11 cellular contexts compared by ENCODE assay signal in the genomic region with DNA sequence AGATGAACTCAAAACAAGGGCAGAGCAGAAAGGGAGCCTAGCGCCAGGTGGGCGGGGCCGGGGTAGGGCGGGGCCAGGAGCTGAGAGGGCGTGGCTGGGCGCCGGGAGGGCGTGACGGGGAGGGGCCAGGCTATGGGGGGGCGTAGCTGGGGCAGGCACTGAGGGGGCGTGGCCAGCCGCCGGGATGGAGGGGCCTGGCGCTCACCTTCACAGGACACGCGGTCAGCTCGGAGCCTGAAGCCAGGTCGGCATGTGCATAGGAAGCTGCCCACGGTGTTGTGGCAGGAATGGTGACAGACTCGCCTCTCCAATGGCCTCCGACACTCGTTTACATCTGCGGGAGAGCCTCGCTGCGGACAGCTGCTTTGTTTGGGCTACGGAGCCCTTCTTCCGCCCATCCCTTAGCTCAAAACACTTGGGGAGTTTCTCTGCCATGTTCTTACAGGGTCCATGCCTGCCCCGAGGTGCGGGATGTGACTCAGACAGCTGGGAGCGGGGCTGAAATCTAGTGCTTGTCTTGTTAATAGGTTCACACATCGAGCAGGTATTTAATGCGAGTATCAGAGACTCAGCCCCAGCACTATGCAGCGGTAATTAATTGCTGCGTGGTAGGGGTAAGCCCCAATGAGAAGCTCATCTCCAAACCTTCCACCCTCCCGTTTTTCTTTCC. TPM values are rescaled to one million over a fixed set of nuclear protein-coding genes. Genes with fewer than 3 reads are reported as not detected.
A peak's percentile ranks its signal among the peaks of the same experiment; 100 is the strongest.
DNase-seq lines count a peak whose midpoint lies in the region; ATAC-seq and TF ChIP-seq lines count a peak whose summit lies in the region.
"Had no signal": no experiment of that assay in that cellular context is flagged by ENCODE, and none has a peak within 500 bp of the region (broad histone marks: within the 10 kb centered on the region; RNA-seq: fewer than 3 reads in every experiment).

No MANE protein-coding gene starts in this region.

- TF ChIP-seq CTCF in stomach (IDR thresholded peaks at IDR 0.05) (no peak), gastrocnemius medialis (IDR thresholded peaks at IDR 0.05 in 4 of 5, conservative IDR thresholded peaks at IDR 0.05 in 1 of 5) (no peak)

- H3K9me3 ChIP-seq in iPS-20b (ENCODE audit: insufficient read depth, low read depth, low read length) (no peaks in the 10 kb centered on the region), stomach (no peaks in the 10 kb centered on the region), gastrocnemius medialis (no peaks in the 10 kb centered on the region)
- H3K9me3 ChIP-seq: SJCRH30, tibial nerve had no signal

- ATAC-seq in gastrocnemius medialis: no peak

- no peak overlapping the region for H3K27ac Mint-ChIP-seq in activated T-cell treated with anti-CD3 and anti-CD28 coated beads, Interleukin-2, amount 50 U/mL, for 24 hours
- H3K27ac Mint-ChIP-seq: CD4-positive, CD25-positive, alpha-beta regulatory T cell had no signal

- TF ChIP-seq EP300 in stomach (IDR thresholded peaks at IDR 0.05): no peak

- 31 to 49% (median 35%) methylated on average over 32 to 35 of the region's 35 CpGs for whole genome bisulfite sequencing in stomach, 5 donors

- no peaks in the 10 kb centered on the region for H3K9me3 Mint-ChIP-seq in activated T-cell treated with anti-CD3 and anti-CD28 coated beads, Interleukin-2, amount 50 U/mL, for 24 hours

- H3K36me3 Mint-ChIP-seq in activated T-cell treated with anti-CD3 and anti-CD28 coated beads, Interleukin-2, amount 50 U/mL, for 24 hours (ENCODE audit: low read depth): peaks cover 70% of the 10 kb centered on the region
- H3K36me3 Mint-ChIP-seq: CD4-positive, CD25-positive, alpha-beta regulatory T cell had no signal

- intact Hi-C loops in stomach (cut with DNase I; ENCODE audit: low total_unique reads) (no loop called here), gastrocnemius medialis (cut with DNase I; ENCODE audit: low total_unique reads) (no loop called here)

- no peaks in the 10 kb centered on the region for H3K27me3 Mint-ChIP-seq in activated T-cell treated with anti-CD3 and anti-CD28 coated beads, Interleukin-2, amount 50 U/mL, for 24 hours

- no peaks in the 10 kb centered on the region for H3K4me1 Mint-ChIP-seq in activated T-cell treated with anti-CD3 and anti-CD28 coated beads, Interleukin-2, amount 50 U/mL, for 24 hours (ENCODE audit: low read depth)
- H3K4me1 Mint-ChIP-seq: CD4-positive, CD25-positive, alpha-beta regulatory T cell had no signal

- in situ Hi-C loops in gastrocnemius medialis (cut with MboI; ENCODE audit: low sequenced_read_pairs in 4 of 4): no loop called here

- TF ChIP-seq POLR2A in stomach (IDR thresholded peaks at IDR 0.05) (no peak), gastrocnemius medialis (IDR thresholded peaks at IDR 0.05) (no peak)

- H3K27me3 ChIP-seq in iPS-20b (ENCODE audit: insufficient read depth, low read length) (peaks cover 18% of the 10 kb centered on the region), stomach (peaks cover 0 to 9% (median 0%) of the 10 kb centered on the region in 3 donors), gastrocnemius medialis (no peaks in the 10 kb centered on the region)
- H3K27me3 ChIP-seq: SJCRH30, tibial nerve had no signal

- H3K4me3 ChIP-seq in iPS-20b (ENCODE audit: low read length) (peak overlapping the region; percentile 44), stomach (peak overlapping the region in 2 of 4 donors; percentile 9 to 14), gastrocnemius medialis (no peak overlapping the region)
- H3K4me3 ChIP-seq: SJCRH30 had no signal

- H3K27ac ChIP-seq in iPS-20b (ENCODE audit: low read length): no peak overlapping the region
- H3K27ac ChIP-seq in stomach: no peak overlapping the region
- H3K27ac ChIP-seq in gastrocnemius medialis: no peak overlapping the region
- H3K27ac ChIP-seq: SJCRH30, tibial nerve had no signal

- H3K4me3 Mint-ChIP-seq in activated T-cell treated with anti-CD3 and anti-CD28 coated beads, Interleukin-2, amount 50 U/mL, for 24 hours: no peak overlapping the region
- H3K4me3 Mint-ChIP-seq: CD4-positive, CD25-positive, alpha-beta regulatory T cell had no signal

- peaks cover 39% of the 10 kb centered on the region for H3K36me3 ChIP-seq in iPS-20b (ENCODE audit: insufficient read depth, low read depth, low read length)
- H3K36me3 ChIP-seq in stomach: no peaks in the 10 kb centered on the region
- peaks cover 0 to 5% of the 10 kb centered on the region in 2 donors for H3K36me3 ChIP-seq in gastrocnemius medialis
- H3K36me3 ChIP-seq: SJCRH30 had no signal

- peak overlapping the region; percentile 31; the same call in 1 of the 2 replicates for H3K9ac ChIP-seq in iPS-20b (ENCODE audit: low read depth, low read length)

- peak; percentile 20 for DNase-seq in stimulated activated CD4-positive, alpha-beta T cell treated with anti-CD3 and anti-CD28 coated beads, Interleukin-12 subunit alpha, Interleukin-12 subunit beta, amount 100 ng/mL, for 4 hours
- DNase-seq in stimulated activated CD4-positive, alpha-beta T cell treated with anti-CD3 and anti-CD28 coated beads, Interleukin-1b, Interleukin-23, amount 100 ng/mL, for 48 hours: no peak
- peak; percentile 65 for DNase-seq in activated T-cell treated with anti-CD3 and anti-CD28 coated beads, Interleukin-2, amount 50 U/mL, for 24 hours
- DNase-seq in stomach (peak; percentile 66), gastrocnemius medialis (no peak), T-helper 1 cell (no peak)
- DNase-seq in central memory CD4-positive, alpha-beta T cell: no peak
- DNase-seq: CD4-positive, CD25-positive, alpha-beta regulatory T cell had no signal

- peaks cover 14% of the 10 kb centered on the region for H3K4me1 ChIP-seq in iPS-20b (ENCODE audit: insufficient read depth, low read length)
- H3K4me1 ChIP-seq in stomach: peaks cover 0 to 17% (median 16%) of the 10 kb centered on the region in 4 donors
- H3K4me1 ChIP-seq in gastrocnemius medialis: no peaks in the 10 kb centered on the region
- H3K4me1 ChIP-seq: SJCRH30 had no signal

RNA-seq across cellular contexts. Expression of a gene that starts 13.4 kb away (rescaled TPM):
- 1 to 10 TPM in 2 of 5 donors, under 1 TPM in 1, not detected in 2; 0.45 to 4.6 (median 1.6) TPM for total RNA-seq in stomach
- 1 to 10 TPM in 1 of 3 donors, under 1 TPM in 2; 0.76 to 1.2 (median 0.93) TPM for polyA plus RNA-seq in stomach
- total RNA-seq in gastrocnemius medialis: 1 to 10 TPM in 1 of 4 donors, under 1 TPM in 3; 0.31 to 1.5 (median 0.67) TPM
- polyA plus RNA-seq: CD4-positive, CD25-positive, alpha-beta regulatory T cell had no signal

RNA-seq across cellular contexts. Expression of a gene that starts 40.7 kb away (rescaled TPM):
- total RNA-seq in stomach (1,000 to 10,000 TPM in 2 of 5 donors, 100 to 1,000 TPM in 1, 10 to 100 TPM in 1, 1 to 10 TPM in 1; 5.9 to 5,713 (median 190) TPM), gastrocnemius medialis (not detected)
- polyA plus RNA-seq in stomach: 1,000 to 10,000 TPM; 1,014 to 6,178 (median 3,688) TPM
- total RNA-seq: CD4-positive, CD25-positive, alpha-beta regulatory T cell; SJCRH30 had no signal
- polyA plus RNA-seq: CD4-positive, CD25-positive, alpha-beta regulatory T cell had no signal

RNA-seq across cellular contexts. Expression of a gene that starts 51.2 kb away (rescaled TPM):
- 100 to 1,000 TPM in 4 of 5 donors, 10 to 100 TPM in 1; 44.2 to 489 (median 152) TPM for total RNA-seq in stomach
- 10 to 100 TPM; 73.9 to 77.0 (median 74.2) TPM for polyA plus RNA-seq in stomach
- 100 to 1,000 TPM; 175 to 215 (median 189) TPM for total RNA-seq in gastrocnemius medialis

RNA-seq across cellular contexts. Expression of a gene that starts 51.3 kb away (rescaled TPM):
- 100 to 1,000 TPM in 1 of 5 donors, 10 to 100 TPM in 4; 20.6 to 136 (median 63.9) TPM for total RNA-seq in stomach
- polyA plus RNA-seq in stomach: 10 to 100 TPM; 28.0 to 42.9 (median 41.3) TPM
- 10 to 100 TPM in 3 of 4 donors, 1 to 10 TPM in 1; 6.7 to 14.8 (median 11.8) TPM for total RNA-seq in gastrocnemius medialis

RNA-seq across cellular contexts. Expression of a gene that starts 59.6 kb away (rescaled TPM):
- total RNA-seq in stomach: over 10,000 TPM in 2 of 5 donors, 1,000 to 10,000 TPM in 1, 100 to 1,000 TPM in 2; 386 to 107,207 (median 2,421) TPM
- over 10,000 TPM; 17,534 to 25,788 (median 19,705) TPM for polyA plus RNA-seq in stomach
- 1 to 10 TPM in 2 of 4 donors, not detected in 2; 1.6 to 1.9 TPM for total RNA-seq in gastrocnemius medialis
- total RNA-seq: CD4-positive, CD25-positive, alpha-beta regulatory T cell; SJCRH30 had no signal
- polyA plus RNA-seq: CD4-positive, CD25-positive, alpha-beta regulatory T cell had no signal

Comparison
In these comparisons a context has a peak if more than half of its experiments do, and no peak if none do; other contexts are left out.
1. DNase-seq: peak in stimulated activated CD4-positive, alpha-beta T cell treated with anti-CD3 and anti-CD28 coated beads, Interleukin-12 subunit alpha, Interleukin-12 subunit beta, amount 100 ng/mL, for 4 hours (single experiment), activated T-cell treated with anti-CD3 and anti-CD28 coated beads, Interleukin-2, amount 50 U/mL, for 24 hours (single experiment) and stomach (single experiment); none in stimulated activated CD4-positive, alpha-beta T cell treated with anti-CD3 and anti-CD28 coated beads, Interleukin-1b, Interleukin-23, amount 100 ng/mL, for 48 hours (single experiment), gastrocnemius medialis (0 of 2), central memory CD4-positive, alpha-beta T cell (single experiment) and T-helper 1 cell (0 of 5).
2. RNA of a gene that starts 40.7 kb away (total RNA-seq): 5.9 to 5,713 TPM in stomach; not detected in gastrocnemius medialis; every median in the first group is over 4 times any median in the second.